Comparison of ENCODE assay signal across 8 cellular contexts in the genomic region with DNA sequence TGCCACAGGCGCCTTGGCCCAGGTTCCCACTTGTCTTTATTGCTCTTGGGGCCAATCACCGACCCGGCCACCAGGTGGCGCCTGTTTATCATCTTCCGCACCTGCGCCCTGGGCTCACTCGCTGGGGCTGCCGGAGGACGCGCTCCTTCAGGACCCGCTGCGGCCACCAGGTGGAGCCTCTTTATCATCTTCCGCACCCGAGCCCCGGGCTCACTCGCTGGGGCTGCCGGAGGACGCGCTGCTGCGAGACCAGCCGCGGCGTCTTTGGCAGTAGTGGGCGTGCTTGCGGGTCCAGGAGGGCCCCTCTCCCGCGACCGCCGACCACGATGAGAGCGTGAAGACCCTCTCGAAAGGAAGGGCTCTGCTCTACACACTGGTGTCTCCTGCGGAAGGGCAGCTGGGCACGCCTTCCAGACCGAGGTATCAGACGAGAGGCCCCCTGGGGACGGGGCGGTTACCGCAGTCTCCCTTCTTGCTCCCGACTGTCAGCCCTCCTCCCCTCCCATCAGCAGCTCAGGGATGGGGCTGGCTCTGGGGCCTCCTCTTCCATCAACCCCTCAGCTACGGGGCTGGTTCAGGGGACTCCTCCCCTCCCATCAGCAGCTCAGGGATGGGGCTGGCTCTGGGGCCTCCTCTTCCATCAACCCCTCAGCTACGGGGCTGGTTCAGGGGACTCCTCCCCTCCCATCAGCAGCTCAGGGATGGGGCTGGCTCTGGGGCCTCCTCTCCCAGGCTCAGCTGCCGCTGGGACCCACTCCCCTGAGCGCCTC. TPM values are rescaled to one million over a fixed set of nuclear protein-coding genes. Genes with fewer than 3 reads are reported as not detected.
DNase-seq lines count a peak whose midpoint lies in the region; ATAC-seq and TF ChIP-seq lines count a peak whose summit lies in the region.
"Not testable (repeated sequence)": the region's sequence is repeated elsewhere in the genome, so short reads cannot be mapped to it uniquely, and the experiment has no call there.

No MANE protein-coding gene starts in this region.

- H3K27me3 ChIP-seq in HAP-1 (ENCODE audit: low read depth) = not testable (repeated sequence)

- intact Hi-C loops in Right ventricle myocardium superior (cut with DNase I) = not testable (repeated sequence)

- in situ Hi-C loops in HAP-1 (cut with MboI; ENCODE audit: low sequenced_read_pairs); KBM-7 (cut with MboI; ENCODE audit: low pct_unique_long_range_greater_than_20kb, low sequenced_read_pairs): not testable (repeated sequence)

- H3K4me3 ChIP-seq in GM12864 (ENCODE audit: low read depth, low read length) = peak overlapping the region; percentile 35
- peak overlapping the region; percentile 40 for H3K4me3 ChIP-seq in HAP-1

- not testable (repeated sequence) for H3K36me3 ChIP-seq in HAP-1 (replicated peaks)

- not testable (repeated sequence) for H3K9me3 ChIP-seq in HAP-1

- not testable (repeated sequence) for H3K36me3 Mint-ChIP-seq in activated naive CD8-positive, alpha-beta T cell

- peak overlapping the region; percentile 81 for H3K4me3 Mint-ChIP-seq in activated naive CD8-positive, alpha-beta T cell

- peak overlapping the region; percentile 42 for H3K27ac ChIP-seq in substantia nigra (ENCODE audit: low read depth, low read length, poor library complexity, severe bottlenecking)

- H3K27me3 Mint-ChIP-seq in activated naive CD8-positive, alpha-beta T cell = not testable (repeated sequence)

- H3K9me3 Mint-ChIP-seq in activated naive CD8-positive, alpha-beta T cell (ENCODE audit: low read depth) = not testable (repeated sequence)

- ATAC-seq in Right ventricle myocardium superior (ENCODE audit: poor library complexity) = peak; percentile 72
- ATAC-seq in omental fat pad (ENCODE audit: low FRiP score) = peak; percentile 64

- H3K4me1 Mint-ChIP-seq in activated naive CD8-positive, alpha-beta T cell (ENCODE audit: low read depth) = not testable (repeated sequence)

- peak; percentile 77 for TF ChIP-seq CTCF in GM12864 (IDR thresholded peaks at IDR 0.05; ENCODE audit: low read depth, low read length, missing control alignments)
- not testable (repeated sequence) for TF ChIP-seq CTCF in omental fat pad (IDR thresholded peaks at IDR 0.05)

- H3K4me1 ChIP-seq in HAP-1 = not testable (repeated sequence)

- DNase-seq in GM12864 (ENCODE audit: low read depth) = peak; percentile 18
- peak; percentile 84 to 98 for DNase-seq in HAP-1 (ENCODE audit: low spot score in 2 of 2)
- DNase-seq in KBM-7 = peak; percentile 100
- DNase-seq in T-helper 1 cell = peak; percentile 44 to 83 (median 75)
- DNase-seq in Right ventricle myocardium superior = peak; percentile 84
- DNase-seq in omental fat pad (ENCODE audit: low spot score) = peak; percentile 36
- peak in 43 of 49 donors; percentile 12 to 87 (median 64) for DNase-seq in substantia nigra (lab: John Stamatoyannopoulos, UW)

- not testable (repeated sequence) for H3K27ac Mint-ChIP-seq in activated naive CD8-positive, alpha-beta T cell

RNA-seq across cellular contexts. Expression of a gene that starts 11.5 kb away (rescaled TPM):
- not detected for total RNA-seq in Right ventricle myocardium superior
- total RNA-seq in omental fat pad = not detected

RNA-seq across cellular contexts. Expression of a gene that starts 12.5 kb away (rescaled TPM):
- total RNA-seq in Right ventricle myocardium superior (not detected), omental fat pad (not detected)

RNA-seq across cellular contexts. Expression of a gene that starts 17.1 kb away (rescaled TPM):
- not detected for total RNA-seq in Right ventricle myocardium superior
- not detected for total RNA-seq in omental fat pad

RNA-seq across cellular contexts. Expression of a gene that starts 27.9 kb away (rescaled TPM):
- total RNA-seq in Right ventricle myocardium superior = not detected
- not detected for total RNA-seq in omental fat pad

RNA-seq across cellular contexts. Expression of a gene that starts 41.8 kb away (rescaled TPM):
- not detected for total RNA-seq in Right ventricle myocardium superior
- total RNA-seq in omental fat pad = 1 to 10 TPM in 1 of 4 donors, not detected in 3; 3.5 TPM

Comparison
In these comparisons a context has a peak if more than half of its experiments do, and no peak if none do; other contexts are left out.
1. Peak in every context shown above with its lines: DNase-seq, ATAC-seq, H3K4me3 ChIP-seq and H3K27ac ChIP-seq.
2. DNase-seq: peak in every context shown above with its lines; median percentile 100 in KBM-7; 91 in HAP-1; 84 in Right ventricle myocardium superior; 75 in T-helper 1 cell; 64 in substantia nigra; 36 in omental fat pad; 18 in GM12864.